ENCODE assay signal across 7 cellular contexts in the genomic region with DNA sequence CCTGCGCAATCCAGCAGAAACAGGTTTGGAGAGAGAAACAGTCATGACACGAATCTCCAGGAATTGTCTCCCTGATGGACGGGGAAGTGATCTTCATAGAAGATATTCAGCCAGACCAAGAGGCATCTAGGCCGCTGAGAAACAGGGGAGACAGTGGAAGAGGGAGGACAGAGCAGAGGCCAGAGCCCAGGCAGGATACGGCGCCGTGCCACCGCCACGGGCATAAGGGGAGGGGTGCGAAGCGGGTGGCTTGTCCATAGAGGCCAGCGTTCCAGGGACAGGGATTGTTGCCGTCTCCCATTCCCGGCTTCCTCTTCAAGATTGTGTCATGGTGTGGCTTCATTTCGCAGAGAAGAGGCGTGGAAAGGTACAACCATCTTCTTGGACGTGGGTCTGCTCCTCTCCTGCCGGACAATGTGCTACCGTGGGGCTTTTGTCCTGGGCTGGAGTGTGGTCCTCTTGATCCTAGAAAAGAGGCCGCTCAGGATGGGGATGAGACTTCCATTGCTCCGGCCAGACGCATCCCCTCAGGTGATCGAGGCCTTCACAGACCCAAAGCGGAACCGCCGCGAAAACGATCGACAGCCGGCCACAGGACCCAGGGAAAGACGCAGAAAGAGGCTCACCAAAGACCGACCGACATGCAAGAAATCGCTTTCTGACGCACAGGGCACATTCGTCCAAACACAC.
DNase-seq lines count a peak whose midpoint lies in the region; ATAC-seq, FAIRE-seq and TF ChIP-seq lines count a peak whose summit lies in the region.
"Not testable (repeated sequence)": the region's sequence is repeated elsewhere in the genome, so short reads cannot be mapped to it uniquely, and the experiment has no call there.

No MANE protein-coding gene starts in this region.

- CTCF ChIA-PET in activated CD4-positive, alpha-beta memory T cell treated with anti-CD3 and anti-CD28 coated beads, Interleukin-2, amount 10 ng/mL, durations not matched to agents 7 days and 5 days (lab: Charles Lee) = not testable (repeated sequence)

- peak overlapping the region; percentile 13 for H3K4me3 Mint-ChIP-seq in activated CD4-positive, alpha-beta memory T cell treated with anti-CD3 and anti-CD28 coated beads, Interleukin-2, amount 10 ng/mL, durations not matched to agents 7 days and 5 days
- H3K4me3 Mint-ChIP-seq in stimulated activated naive CD8-positive, alpha-beta T cell treated with anti-CD3 and anti-CD28 coated beads, Interleukin-15, amount 100 ng/mL, for 72 hours = peak overlapping the region; percentile 59 to 86

- H3K9me3 ChIP-seq in esophagus (ENCODE audit: control insufficient read depth in 2 of 2, insufficient read depth in 1 of 2, low read depth in 1 of 2, low read length in 1 of 2); kidney (ENCODE audit: control insufficient read depth in 1 of 2, low read length in 2 of 2); ovary: not testable (repeated sequence)

- TF ChIP-seq EP300 in ovary (IDR thresholded peaks at IDR 0.05) = not testable (repeated sequence)

- POLR2A ChIA-PET in activated CD4-positive, alpha-beta memory T cell treated with anti-CD3 and anti-CD28 coated beads, Interleukin-2, amount 10 ng/mL, durations not matched to agents 7 days and 5 days (lab: Charles Lee) = not testable (repeated sequence)

- not testable (repeated sequence) for H3K4me1 ChIP-seq in esophagus (ENCODE audit: control insufficient read depth in 2 of 2, insufficient read depth in 2 of 2, low read length in 1 of 2); kidney (ENCODE audit: control insufficient read depth in 1 of 2, insufficient read depth in 1 of 2, low read depth in 1 of 2, low read length in 2 of 2); ovary (ENCODE audit: insufficient read depth)

- H3K4me3 ChIP-seq in astrocyte of the cerebellum (ENCODE audit: low read depth, low read length) = peak overlapping the region; percentile 34
- H3K4me3 ChIP-seq in esophagus (ENCODE audit: low read depth in 1 of 2, low read length in 2 of 2) = peak overlapping the region; percentile 29 to 31
- peak overlapping the region; percentile 52 to 71 for H3K4me3 ChIP-seq in kidney (ENCODE audit: low read length in 2 of 2)
- H3K4me3 ChIP-seq in ovary = peak overlapping the region; percentile 43

- H3K27me3 Mint-ChIP-seq in activated CD4-positive, alpha-beta memory T cell treated with anti-CD3 and anti-CD28 coated beads, Interleukin-2, amount 10 ng/mL, durations not matched to agents 7 days and 5 days = not testable (repeated sequence)
- H3K27me3 Mint-ChIP-seq in stimulated activated naive CD8-positive, alpha-beta T cell treated with anti-CD3 and anti-CD28 coated beads, Interleukin-15, amount 100 ng/mL, for 72 hours = peaks cover 19% of the 10 kb centered on the region

- not testable (repeated sequence) for H3K9me3 Mint-ChIP-seq in activated CD4-positive, alpha-beta memory T cell treated with anti-CD3 and anti-CD28 coated beads, Interleukin-2, amount 10 ng/mL, durations not matched to agents 7 days and 5 days
- H3K9me3 Mint-ChIP-seq in stimulated activated naive CD8-positive, alpha-beta T cell treated with anti-CD3 and anti-CD28 coated beads, Interleukin-15, amount 100 ng/mL, for 72 hours = peaks cover 10 to 16% of the 10 kb centered on the region in 2 donors

- TF ChIP-seq POLR2A in ovary (IDR thresholded peaks at IDR 0.05) = not testable (repeated sequence)

- not testable (repeated sequence) for H3K36me3 ChIP-seq in esophagus (ENCODE audit: control insufficient read depth in 2 of 2, insufficient read depth in 2 of 2, low read length in 1 of 2); kidney (ENCODE audit: control insufficient read depth in 1 of 2, insufficient read depth in 2 of 2, low read length in 2 of 2); ovary

- not testable (repeated sequence) for TF ChIP-seq CTCF in astrocyte of the cerebellum (IDR thresholded peaks at IDR 0.05; ENCODE audit: low read depth, low read length, missing control alignments); kidney (IDR thresholded peaks at IDR 0.05; ENCODE audit: borderline replicate concordance, extremely low read depth, insufficient read depth); ovary (IDR thresholded peaks at IDR 0.05)

- intact Hi-C loops in kidney (cut with DNase I); ovary (cut with DNase I): not testable (repeated sequence)

- H3K27ac Mint-ChIP-seq in activated CD4-positive, alpha-beta memory T cell treated with anti-CD3 and anti-CD28 coated beads, Interleukin-2, amount 10 ng/mL, durations not matched to agents 7 days and 5 days = not testable (repeated sequence)
- H3K27ac Mint-ChIP-seq in stimulated activated naive CD8-positive, alpha-beta T cell treated with anti-CD3 and anti-CD28 coated beads, Interleukin-15, amount 100 ng/mL, for 72 hours = peak overlapping the region in 1 of 2 donors; percentile 15

- H3K36me3 Mint-ChIP-seq in activated CD4-positive, alpha-beta memory T cell treated with anti-CD3 and anti-CD28 coated beads, Interleukin-2, amount 10 ng/mL, durations not matched to agents 7 days and 5 days (ENCODE audit: low read depth) = not testable (repeated sequence)

- 85 to 87% methylated on average over 36 of the region's 36 CpGs for WGBS in esophagus, 2 donors
- WGBS in ovary, 3 donors = 67 to 88% (median 77%) methylated on average over 36 of the region's 36 CpGs

- ATAC-seq in stimulated activated naive CD8-positive, alpha-beta T cell treated with anti-CD3 and anti-CD28 coated beads, Interleukin-15, amount 100 ng/mL, for 72 hours = not testable (repeated sequence)

- not testable (repeated sequence) for H3K27ac ChIP-seq in esophagus (ENCODE audit: low read depth in 2 of 2, low read length in 1 of 2); kidney (ENCODE audit: low read depth in 2 of 2, low read length in 2 of 2); ovary

- in situ Hi-C loops in astrocyte of the cerebellum (cut with HindIII; ENCODE audit: low sequenced_read_pairs) = not testable (repeated sequence)

- not testable (repeated sequence) for H3K4me1 Mint-ChIP-seq in activated CD4-positive, alpha-beta memory T cell treated with anti-CD3 and anti-CD28 coated beads, Interleukin-2, amount 10 ng/mL, durations not matched to agents 7 days and 5 days
- peaks cover 17% of the 10 kb centered on the region for H3K4me1 Mint-ChIP-seq in stimulated activated naive CD8-positive, alpha-beta T cell treated with anti-CD3 and anti-CD28 coated beads, Interleukin-15, amount 100 ng/mL, for 72 hours

- FAIRE-seq in kidney (lab: Jason Lieb, UNC) = not testable (repeated sequence)

- H3K27me3 ChIP-seq in esophagus (ENCODE audit: control insufficient read depth in 1 of 2, insufficient read depth in 2 of 2, low read length in 2 of 2); ovary: not testable (repeated sequence)

- DNase-seq in GM03348 (ENCODE audit: low spot score) = peak; percentile 12
- DNase-seq in activated CD4-positive, alpha-beta memory T cell treated with anti-CD3 and anti-CD28 coated beads, Interleukin-2, amount 10 ng/mL, durations not matched to agents 7 days and 5 days; astrocyte of the cerebellum (ENCODE audit: low read depth); kidney; ovary; stimulated activated naive CD8-positive, alpha-beta T cell treated with anti-CD3 and anti-CD28 coated beads, Interleukin-15, amount 100 ng/mL, for 72 hours: not testable (repeated sequence)

- not testable (repeated sequence) for H3K9ac ChIP-seq in kidney (ENCODE audit: low read length in 2 of 2)
